In the genomic region with DNA sequence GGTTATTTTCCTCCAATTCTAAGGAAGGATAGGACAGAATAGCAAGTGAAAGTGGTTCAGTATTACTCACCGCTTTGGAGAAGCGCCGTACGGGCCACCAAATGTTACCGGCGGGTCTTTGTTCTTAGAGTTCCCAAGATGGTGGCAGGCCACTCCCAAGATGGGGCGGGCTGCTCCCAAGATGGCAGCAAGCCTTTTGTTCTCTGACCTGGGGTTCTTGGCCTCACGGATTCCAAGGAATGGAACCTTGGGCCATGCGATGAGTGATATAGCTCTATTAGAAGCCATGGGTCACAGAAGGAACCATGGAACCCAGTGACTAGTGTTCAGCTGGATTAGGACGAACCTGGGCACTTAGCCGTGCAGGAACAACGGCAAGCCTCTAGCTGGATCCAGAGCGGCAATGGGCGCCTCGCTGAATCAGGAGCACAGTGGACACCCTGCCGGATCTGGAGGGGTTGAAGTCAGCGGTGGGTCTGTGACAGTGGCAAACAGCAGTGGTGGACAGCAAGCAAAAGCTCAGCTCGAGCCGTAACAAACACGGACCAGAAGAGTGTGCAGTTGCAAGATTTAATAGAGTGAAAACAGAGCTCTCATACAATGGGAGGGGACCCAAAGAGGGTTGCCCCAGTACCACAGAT, we compare ENCODE assay signal across 13 cellular contexts. TPM values are rescaled to one million over a fixed set of nuclear protein-coding genes. Genes with fewer than 3 reads are reported as not detected.
"Had no signal": no experiment of that assay in that cellular context is flagged by ENCODE, and none has a peak within 500 bp of the region (broad histone marks: within the 10 kb centered on the region; RNA-seq: fewer than 3 reads in every experiment).

No MANE protein-coding gene starts in this region.

RNA-seq across cellular contexts. Expression of gene MUC15, which starts 25.1 kb away (rescaled TPM):
- total RNA-seq: activated B cell treated with CpG ODN at 0.5 μM for 24 hours; activated CD4-positive, alpha-beta memory T cell treated with anti-CD3 and anti-CD28 coated beads for 36 hours; activated naive CD4-positive, alpha-beta T cell treated with anti-CD3 and anti-CD28 coated beads for 36 hours; activated naive CD4-positive, alpha-beta T cell treated with anti-CD3 and anti-CD28 coated beads, Interleukin-2, amount 50 U/mL, for 72 hours; activated T-cell treated with anti-CD3 and anti-CD28 coated beads, Interleukin-2, amount 50 U/mL, for 4 hours; activated T-helper 1 cell treated with anti-CD3 and anti-CD28 coated beads, Interleukin-12 subunit alpha, Interleukin-12 subunit beta, Interleukin-2, Interleukin-4 antibody, amounts not matched to agents 30 ng/mL and 10 ng/mL and 1 ng/mL, durations not matched to agents 14 hours and 24 hours and 36 hours; cardiac septum; IMR-90; MCF 10A; OCI-LY7; SJSA1; T-cell; T-helper 17 cell had no signal
- polyA plus RNA-seq: IMR-90 had no signal
